ENCODE assay signal across 20 cellular contexts in the genomic region with DNA sequence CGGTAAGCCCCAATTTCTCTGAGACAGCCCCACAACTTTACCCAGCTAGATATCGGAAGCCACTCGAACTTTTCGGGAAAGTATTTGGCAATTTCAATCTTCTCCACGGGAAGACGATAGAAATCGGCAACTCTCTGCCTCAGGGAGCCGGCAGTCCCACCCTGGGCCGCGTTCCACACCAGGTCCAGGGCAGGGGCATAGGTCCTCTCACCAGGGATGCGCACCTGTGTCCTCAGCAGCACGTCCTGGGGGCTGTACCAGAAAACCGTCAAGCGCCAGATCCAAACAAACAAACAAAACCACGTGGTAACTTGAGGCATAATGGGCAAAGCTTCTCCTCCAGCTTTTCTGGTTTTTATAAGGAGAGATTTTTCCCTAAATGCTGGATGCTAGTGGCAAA.
A peak's percentile ranks its signal among the peaks of the same experiment; 100 is the strongest.
DNase-seq lines count a peak whose midpoint lies in the region; ATAC-seq, FAIRE-seq and TF ChIP-seq lines count a peak whose summit lies in the region.
"Had no signal": no experiment of that assay in that cellular context is flagged by ENCODE, and none has a peak within 500 bp of the region (broad histone marks: within the 10 kb centered on the region; RNA-seq: fewer than 3 reads in every experiment).

No MANE protein-coding gene starts in this region.

- H2AFZ ChIP-seq in endothelial cell of umbilical vein (ENCODE audit: low read depth, low read length): no peak overlapping the region

- H3K4me3 ChIP-seq in CD4-positive, CD25-positive, alpha-beta regulatory T cell (ENCODE audit: low read depth, low read length): no peak overlapping the region
- no peak overlapping the region for H3K4me3 ChIP-seq in endothelial cell of umbilical vein (replicated peaks in 1 of 3; ENCODE audit: insufficient read depth in 1 of 3, low read depth in 1 of 3, low read length in 3 of 3)
- H3K4me3 ChIP-seq: MG63 had no signal

- intact Hi-C loops in endothelial cell of umbilical vein (cut with micrococcal nuclease): loop anchor here (2.0 to 5.0 kb wide), 5 partner anchors 59 to 487 kb away; partner anchors contain the start of genes HJURP and USP40

- H3K27me3 Mint-ChIP-seq in CD4-positive, CD25-positive, alpha-beta regulatory T cell: no peaks in the 10 kb centered on the region
- no peaks in the 10 kb centered on the region for H3K27me3 Mint-ChIP-seq in osteocyte (ENCODE audit: unreplicated experiment)

- H3K27me3 ChIP-seq in CD4-positive, CD25-positive, alpha-beta regulatory T cell (ENCODE audit: control insufficient read depth, insufficient read depth, low read length): no peaks in the 10 kb centered on the region
- H3K27me3 ChIP-seq in endothelial cell of umbilical vein (ENCODE audit: control insufficient read depth in 2 of 2, insufficient read depth in 2 of 2, low read length in 2 of 2): no peaks in the 10 kb centered on the region
- H3K27me3 ChIP-seq: MG63 had no signal

- no peaks in the 10 kb centered on the region for H3K79me2 ChIP-seq in endothelial cell of umbilical vein (ENCODE audit: control insufficient read depth, insufficient read depth, low read length)

- dilution Hi-C loops in endothelial cell of umbilical vein (cut with MboI; ENCODE audit: extremely low pct_ligation_motif_present, low sequenced_read_pairs): no loop called here

- no peak for FAIRE-seq in endothelial cell of umbilical vein (lab: Jason Lieb, UNC)
- FAIRE-seq: A204.1, D721Med, G401.6, GM12892, H1 had no signal

- no TSS peak for BruUV-seq in endothelial cell of umbilical vein (replicated peaks; lab: Mats Ljungman, UMichigan)

- no peak for ATAC-seq in CD4-positive, CD25-positive, alpha-beta regulatory T cell (ENCODE audit: low read depth in 2 of 2)
- no peak for ATAC-seq in HG03280 (IDR thresholded peaks at IDR 0.05; ENCODE audit: unreplicated experiment)
- no peak for ATAC-seq in HG02938 (IDR thresholded peaks at IDR 0.05; ENCODE audit: unreplicated experiment)

- CTCF ChIA-PET in RWPE1 (lab: Yijun Ruan, JAX) (no interaction called here), endothelial cell of umbilical vein (lab: Charles Lee) (interaction anchor here (1.0 to 1.6 kb wide), 3 partner anchors 10 to 72 kb away, joined by 3 to 9 read pairs (median 4); no protein-coding TSS in a partner anchor)

- POLR2A ChIA-PET in RWPE1 (lab: Yijun Ruan, JAX; ENCODE audit: low non-redundant PET): no interaction called here
- POLR2A ChIA-PET in endothelial cell of umbilical vein (lab: Charles Lee): no interaction called here

- peak overlapping the region; percentile 58 for H3K9ac ChIP-seq in endothelial cell of umbilical vein (replicated peaks; ENCODE audit: extremely low read depth, insufficient read depth, low read length)

- H3K36me3 ChIP-seq in CD4-positive, CD25-positive, alpha-beta regulatory T cell (ENCODE audit: control insufficient read depth, insufficient read depth, low read length): peaks cover 21% of the 10 kb centered on the region
- H3K36me3 ChIP-seq in endothelial cell of umbilical vein (ENCODE audit: control insufficient read depth in 2 of 2, extremely low read depth in 1 of 2, insufficient read depth in 2 of 2, low read length in 2 of 2): peaks cover 0 to 4% of the 10 kb centered on the region in 2 experiments

- H3K9me3 Mint-ChIP-seq in CD4-positive, CD25-positive, alpha-beta regulatory T cell: no peaks in the 10 kb centered on the region
- no peaks in the 10 kb centered on the region for H3K9me3 Mint-ChIP-seq in osteocyte (ENCODE audit: unreplicated experiment)
- H3K9me3 Mint-ChIP-seq: HFFc6 had no signal

- no peak for TF ChIP-seq CTCF in RWPE1 (conservative IDR thresholded peaks at IDR 0.05; ENCODE audit: low read depth)
- no peak for TF ChIP-seq CTCF in endothelial cell of umbilical vein (IDR thresholded peaks at IDR 0.05; ENCODE audit: extremely low read depth in 1 of 2, insufficient read depth in 1 of 2, low read depth in 1 of 2, low read length in 2 of 2)
- no peak for TF ChIP-seq CTCF in osteocyte (IDR thresholded peaks at IDR 0.05)

- H3K27ac Mint-ChIP-seq in CD4-positive, CD25-positive, alpha-beta regulatory T cell: peak overlapping the region in 2 of 3 donors; percentile 6 to 28
- H3K27ac Mint-ChIP-seq in osteocyte (ENCODE audit: unreplicated experiment): peak overlapping the region; percentile 99

- H3K36me3 Mint-ChIP-seq in CD4-positive, CD25-positive, alpha-beta regulatory T cell: peaks cover 27% of the 10 kb centered on the region
- H3K36me3 Mint-ChIP-seq in osteocyte (ENCODE audit: unreplicated experiment): peaks cover 24% of the 10 kb centered on the region

- H3K4me1 ChIP-seq in CD4-positive, CD25-positive, alpha-beta regulatory T cell (ENCODE audit: control insufficient read depth, insufficient read depth, low read length, poor library complexity, severe bottlenecking): no peaks in the 10 kb centered on the region
- peaks cover 28% of the 10 kb centered on the region for H3K4me1 ChIP-seq in endothelial cell of umbilical vein (ENCODE audit: control insufficient read depth, extremely low read depth, insufficient read depth, low read length)

- no peak overlapping the region for H3K4me3 Mint-ChIP-seq in CD4-positive, CD25-positive, alpha-beta regulatory T cell
- H3K4me3 Mint-ChIP-seq in osteocyte (ENCODE audit: unreplicated experiment): no peak overlapping the region

- no peak overlapping the region for H3K4me2 ChIP-seq in endothelial cell of umbilical vein (ENCODE audit: insufficient read depth, low read length)

- no peak overlapping the region for H3K27ac ChIP-seq in CD4-positive, CD25-positive, alpha-beta regulatory T cell (ENCODE audit: insufficient read depth, low read length, poor library complexity, severe bottlenecking)
- H3K27ac ChIP-seq in RWPE1: peak overlapping the region; percentile 99
- H3K27ac ChIP-seq in endothelial cell of umbilical vein (ENCODE audit: insufficient read depth, low read depth, low read length): peak overlapping the region; percentile 91

- H4K20me1 ChIP-seq in endothelial cell of umbilical vein (replicated peaks; ENCODE audit: control insufficient read depth, extremely low read depth, insufficient read depth, low read length): no peaks in the 10 kb centered on the region

- DNase-seq in CD4-positive, CD25-positive, alpha-beta regulatory T cell: no peak
- DNase-seq in RWPE1 (ENCODE audit: low spot score) (no peak), endothelial cell of umbilical vein (ENCODE audit: low read depth, low spot score) (no peak), osteocyte (ENCODE audit: extremely low spot score, unreplicated experiment) (no peak)
- DNase-seq in stimulated activated naive CD4-positive, alpha-beta T cell (lab: John Stamatoyannopoulos, UW): no peak
- no peak for DNase-seq in activated CD4-positive, alpha-beta T cell treated with anti-CD3 and anti-CD28 coated beads, Interleukin-2, amount 50 U/mL, for 48 hours
- DNase-seq: DMS79 treated with DMSO at 0.1 percent for 48 hours, HFFc6, MG63, NCI-H1105 treated with DMSO at 0.1 percent for 48 hours, NCI-H187, NCI-H446, SHP77 had no signal

- H3K9me1 ChIP-seq in endothelial cell of umbilical vein (replicated peaks; ENCODE audit: control insufficient read depth, extremely low read depth, insufficient read depth, low read length): no peaks in the 10 kb centered on the region

- no peaks in the 10 kb centered on the region for H3K9me3 ChIP-seq in CD4-positive, CD25-positive, alpha-beta regulatory T cell (ENCODE audit: control insufficient read depth in 2 of 2, low read length in 2 of 2)
- H3K9me3 ChIP-seq in endothelial cell of umbilical vein (replicated peaks; ENCODE audit: control insufficient read depth, insufficient read depth, low read length): no peaks in the 10 kb centered on the region
- H3K9me3 ChIP-seq: MG63 had no signal

- TF ChIP-seq POLR2A in endothelial cell of umbilical vein (IDR thresholded peaks at IDR 0.05; ENCODE audit: low read depth, low read length): no peak

- no peaks in the 10 kb centered on the region for H3K4me1 Mint-ChIP-seq in CD4-positive, CD25-positive, alpha-beta regulatory T cell
- peaks cover 82% of the 10 kb centered on the region for H3K4me1 Mint-ChIP-seq in osteocyte (ENCODE audit: unreplicated experiment)

TF ChIP-seq in endothelial cell of umbilical vein, 7 proteins besides CTCF, POLR2A, EP300 and RAD21:
- TF ChIP-seq GATA2 (IDR thresholded peaks at IDR 0.05; ENCODE audit: insufficient read depth, insufficient read length, low read depth, low read length): no peak
- TF ChIP-seq EZH2 (IDR thresholded peaks at IDR 0.05; ENCODE audit: borderline replicate concordance, low read depth, low read length, severe bottlenecking): no peak
- no peak for TF ChIP-seq POLR2AphosphoS5 (IDR thresholded peaks at IDR 0.05; ENCODE audit: insufficient read depth, low read depth, low read length)
